7 cellular contexts compared by ENCODE assay signal in the genomic region with DNA sequence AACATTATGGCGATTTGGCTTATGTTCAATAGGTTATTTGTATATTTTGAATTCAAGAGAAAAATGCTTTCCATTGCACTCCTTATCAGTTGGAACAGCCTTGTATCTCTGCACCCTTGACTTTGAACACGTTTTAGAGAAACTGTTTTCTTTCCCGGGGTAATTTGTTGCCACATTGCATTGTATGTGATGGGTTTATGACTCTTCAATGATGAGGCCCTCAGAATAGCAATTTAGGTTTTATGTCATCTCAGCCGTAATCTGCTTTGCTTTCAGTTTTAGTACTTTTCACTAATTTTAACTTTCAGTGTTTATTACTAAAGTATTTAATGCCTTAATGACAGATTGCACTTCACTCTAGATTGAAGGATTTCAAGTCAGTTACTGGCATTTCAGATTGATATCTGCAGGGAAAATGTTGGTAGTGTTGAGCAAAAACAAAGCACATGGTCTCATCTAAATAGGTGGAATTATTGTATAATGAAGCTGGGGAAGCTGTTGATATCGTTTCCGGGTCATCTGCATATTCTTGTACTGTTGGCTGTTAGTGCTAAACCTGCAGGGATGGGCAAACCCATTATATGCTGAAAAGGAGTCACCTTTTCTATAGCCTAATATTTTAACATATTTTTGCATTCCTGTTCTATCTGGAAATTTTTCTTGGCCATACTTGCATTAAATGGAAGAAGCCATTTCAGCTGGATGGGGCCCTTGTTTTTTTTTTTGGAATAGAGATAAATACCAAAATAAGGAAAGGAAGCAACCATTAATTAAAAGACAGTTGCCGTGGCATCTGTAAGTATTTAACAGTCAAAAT. TPM values are rescaled to one million over a fixed set of nuclear protein-coding genes. Genes with fewer than 3 reads are reported as not detected.
DNase-seq lines count a peak whose midpoint lies in the region; ATAC-seq and TF ChIP-seq lines count a peak whose summit lies in the region.

No MANE protein-coding gene starts in this region.

- no peaks in the 10 kb centered on the region for H3K27me3 ChIP-seq in OCI-LY1 (ENCODE audit: insufficient read depth, low read length)
- H3K27me3 ChIP-seq in duodenal mucosa (ENCODE audit: control insufficient read depth in 1 of 2, insufficient read depth in 2 of 2, low read length in 2 of 2): no peaks in the 10 kb centered on the region
- no peaks in the 10 kb centered on the region for H3K27me3 ChIP-seq in neuron (ENCODE audit: insufficient read depth, low read length)

- H3K9ac ChIP-seq in OCI-LY1 (ENCODE audit: low read length): peak overlapping the region; percentile 85
- H3K9ac ChIP-seq in duodenal mucosa (ENCODE audit: low read depth in 1 of 2, low read length in 2 of 2): peak overlapping the region; percentile 76 to 96

- H4K20me1 ChIP-seq in OCI-LY1 (ENCODE audit: insufficient read depth, low read length): 0 out of 2 replicates have a peak, but pooled peaks cover 7% of the 10 kb centered on the region

- H3K4me1 ChIP-seq in OCI-LY1 (ENCODE audit: insufficient read depth, low read length, severe bottlenecking) (peaks cover 50% of the 10 kb centered on the region), duodenal mucosa (ENCODE audit: control insufficient read depth in 1 of 2, insufficient read depth in 2 of 2, low read length in 2 of 2) (peaks cover 29 to 45% of the 10 kb centered on the region in 2 donors), neuron (ENCODE audit: insufficient read depth, low read length) (peaks cover 15% of the 10 kb centered on the region)

- no peaks in the 10 kb centered on the region for H3F3A ChIP-seq in OCI-LY1 (ENCODE audit: insufficient read depth, low read length)

- no peak for ATAC-seq in omental fat pad (ENCODE audit: low FRiP score)

- in situ Hi-C loops in GM13976 (cut with MboI; ENCODE audit: low sequenced_read_pairs, unreplicated experiment): no loop called here

- DNase-seq in GM13976 (ENCODE audit: low spot score) (peak; percentile 67), NCI-H524 treated with DMSO at 0.1 percent for 48 hours (lab: John Stamatoyannopoulos, UW) (no peak), omental fat pad (ENCODE audit: low spot score) (no peak), NCI-H2029 treated with DMSO at 0.1 percent for 48 hours (lab: John Stamatoyannopoulos, UW) (no peak)

- TF ChIP-seq CTCF in GM13976 (IDR thresholded peaks at IDR 0.05; ENCODE audit: borderline replicate concordance, control extremely low read depth, extremely low read depth, insufficient read depth, missing control alignments) (no peak), OCI-LY1 (IDR thresholded peaks at IDR 0.05; ENCODE audit: low read length) (no peak), omental fat pad (IDR thresholded peaks at IDR 0.05) (no peak)

- H3K27ac ChIP-seq in OCI-LY1 (ENCODE audit: low read depth, low read length, poor library complexity, severe bottlenecking) (peak overlapping the region; percentile 6), duodenal mucosa (ENCODE audit: low read depth, low read length) (no peak overlapping the region)

- H3K4me3 ChIP-seq in OCI-LY1 (ENCODE audit: low read depth, low read length, poor library complexity, severe bottlenecking) (peak overlapping the region; percentile 74), duodenal mucosa (ENCODE audit: low read depth in 1 of 2, low read length in 2 of 2) (peak overlapping the region; percentile 93 to 94), neuron (ENCODE audit: low read length) (peak overlapping the region; percentile 81)

- peak overlapping the region; percentile 87 for H3K4me2 ChIP-seq in OCI-LY1 (ENCODE audit: low read length)

- H3K79me2 ChIP-seq in OCI-LY1 (ENCODE audit: insufficient read depth, low read length): peaks cover 70% of the 10 kb centered on the region

- H3K36me3 ChIP-seq in OCI-LY1 (ENCODE audit: insufficient read depth, low read length) (peaks cover 43% of the 10 kb centered on the region), duodenal mucosa (ENCODE audit: control insufficient read depth in 1 of 2, insufficient read depth in 2 of 2, low read length in 2 of 2) (no peaks in the 10 kb centered on the region), neuron (ENCODE audit: insufficient read depth, low read length) (no peaks in the 10 kb centered on the region)

- no peaks in the 10 kb centered on the region for H3K9me2 ChIP-seq in OCI-LY1 (ENCODE audit: low read depth, low read length)

- no peak overlapping the region for H2AFZ ChIP-seq in OCI-LY1 (ENCODE audit: low read length)
- no peak overlapping the region for H2AFZ ChIP-seq in neuron (ENCODE audit: low read depth, low read length)

- no peaks in the 10 kb centered on the region for H3K9me3 ChIP-seq in OCI-LY1 (ENCODE audit: low read length)
- H3K9me3 ChIP-seq in duodenal mucosa (ENCODE audit: control insufficient read depth in 1 of 2, low read length in 2 of 2): no peaks in the 10 kb centered on the region
- no peaks in the 10 kb centered on the region for H3K9me3 ChIP-seq in neuron (ENCODE audit: low read length)

RNA-seq across cellular contexts. Expression of a gene that starts 2.0 kb away (rescaled TPM):
- total RNA-seq in omental fat pad: 10 to 100 TPM; 44.2 to 88.7 (median 55.2) TPM

RNA-seq across cellular contexts. Expression of a gene that starts 13.7 kb away (rescaled TPM):
- 10 to 100 TPM; 55.7 to 82.4 (median 61.8) TPM for total RNA-seq in omental fat pad

RNA-seq across cellular contexts. Expression of a gene that starts 45.9 kb away (rescaled TPM):
- total RNA-seq in omental fat pad: not detected
